ENCODE assay signal across 10 cellular contexts in genomic region chr3:39724233-39724846, GRCh38.
DNase-seq lines count a peak whose midpoint lies in the region; ATAC-seq and TF ChIP-seq lines count a peak whose summit lies in the region.
"Had no signal": no experiment of that assay in that cellular context is flagged by ENCODE, and none has a peak within 500 bp of the region (broad histone marks: within the 10 kb centered on the region; RNA-seq: fewer than 3 reads in every experiment).

No MANE protein-coding gene starts in this region.

- H3K36me3 ChIP-seq in parathyroid adenoma (ENCODE audit: control insufficient read depth, insufficient read depth, low read length) (no peaks in the 10 kb centered on the region), uterus (no peaks in the 10 kb centered on the region), tibial nerve (no peaks in the 10 kb centered on the region)

- no peak for TF ChIP-seq POLR2A in uterus (IDR thresholded peaks at IDR 0.05)
- TF ChIP-seq POLR2A in tibial nerve (IDR thresholded peaks at IDR 0.05): no peak

- intact Hi-C loops in uterus (cut with DNase I; ENCODE audit: low total_unique reads): no loop called here

- H3K4me3 ChIP-seq in parathyroid adenoma (ENCODE audit: low read depth, low read length) (no peak overlapping the region), uterus (no peak overlapping the region), tibial nerve (no peak overlapping the region)

- no peak for TF ChIP-seq EP300 in tibial nerve (IDR thresholded peaks at IDR 0.05)

- ATAC-seq in GM21825 (IDR thresholded peaks at IDR 0.05; ENCODE audit: unreplicated experiment): no peak

- POLR2A ChIA-PET in GM10248 (lab: Yijun Ruan, JAX): no interaction called here

- H3K27ac ChIP-seq in parathyroid adenoma: no peak overlapping the region
- H3K27ac ChIP-seq in uterus: no peak overlapping the region
- no peak overlapping the region for H3K27ac ChIP-seq in tibial nerve

- H3K4me1 ChIP-seq in parathyroid adenoma (no peaks in the 10 kb centered on the region), uterus (no peaks in the 10 kb centered on the region), tibial nerve (no peaks in the 10 kb centered on the region)

- no peak overlapping the region for H2AFZ ChIP-seq in parathyroid adenoma

- WGBS in tibial nerve, 2 donors: 28 to 42% methylated on average over 1 of the region's 1 CpG

- no peak overlapping the region for H3K9ac ChIP-seq in parathyroid adenoma

- TF ChIP-seq CTCF in parathyroid adenoma (IDR thresholded peaks at IDR 0.05) (peak; percentile 28), GM10248 (IDR thresholded peaks at IDR 0.05; ENCODE audit: control extremely low read depth, extremely low read depth, low read depth, missing control alignments) (no peak), uterus (IDR thresholded peaks at IDR 0.05) (peak in 2 of 4 experiments; percentile 21 to 47), tibial nerve (IDR thresholded peaks at IDR 0.05) (peak in 1 of 5 experiments; percentile 23)

- H3K4me2 ChIP-seq in parathyroid adenoma (ENCODE audit: low read length): no peak overlapping the region

- DNase-seq in ELR (ENCODE audit: low read depth) (peak; percentile 2), NCI-H1092 treated with DMSO at 0.1 percent for 48 hours (lab: John Stamatoyannopoulos, UW) (peak; percentile 14), dermis blood vessel endothelial cell (peak; percentile 48), GM10248 (ENCODE audit: extremely low spot score) (no peak), uterus (no peak), tibial nerve (ENCODE audit: low spot score in 2 of 2) (no peak)
- DNase-seq: mesenchymal stem cell, NCI-H2171 treated with DMSO at 0.1 percent for 48 hours had no signal

- H3K9me3 ChIP-seq in parathyroid adenoma (ENCODE audit: control insufficient read depth, low read length): no peaks in the 10 kb centered on the region
- no peaks in the 10 kb centered on the region for H3K9me3 ChIP-seq in uterus
- H3K9me3 ChIP-seq in tibial nerve: no peaks in the 10 kb centered on the region

- CTCF ChIA-PET in GM10248 (lab: Yijun Ruan, JAX): interaction anchor here (0.8 to 2.4 kb wide), 5 partner anchors 8 to 455 kb away, joined by 3 to 9 read pairs (median 3); no protein-coding TSS in a partner anchor

- H3K79me2 ChIP-seq in parathyroid adenoma: no peaks in the 10 kb centered on the region

- H3K27me3 ChIP-seq in parathyroid adenoma (ENCODE audit: control insufficient read depth, insufficient read depth, low read length) (no peaks in the 10 kb centered on the region), uterus (no peaks in the 10 kb centered on the region), tibial nerve (no peaks in the 10 kb centered on the region)

Comparison
In these comparisons a context has a peak if more than half of its experiments do, and no peak if none do; other contexts are left out.
1. DNase-seq: peak in ELR (single experiment), NCI-H1092 treated with DMSO at 0.1 percent for 48 hours (single experiment) and dermis blood vessel endothelial cell (single experiment); none in GM10248 (single experiment), uterus (0 of 2) and tibial nerve (0 of 2).